In the genomic region with DNA sequence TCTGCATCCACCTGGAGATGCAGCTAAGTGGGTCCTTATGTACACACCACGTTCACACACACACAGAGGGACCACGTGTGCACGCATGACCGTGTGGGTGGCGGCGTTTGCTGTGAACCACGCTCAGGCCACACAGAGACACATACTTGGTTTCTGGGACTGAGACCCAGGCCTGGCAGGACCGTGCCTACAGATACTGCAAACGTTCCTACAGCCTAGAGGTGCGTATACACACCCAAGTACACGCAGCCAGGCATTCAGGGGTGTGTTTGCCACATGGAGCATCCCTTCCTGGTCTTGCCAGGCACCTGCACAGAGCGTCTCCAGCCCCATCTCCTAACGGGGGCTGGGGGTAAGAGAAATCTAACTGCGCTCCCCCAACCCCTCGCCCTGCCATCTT, we compare ENCODE assay signal across 30 cellular contexts.
"Had no signal": no experiment of that assay in that cellular context is flagged by ENCODE, and none has a peak within 500 bp of the region (broad histone marks: within the 10 kb centered on the region; RNA-seq: fewer than 3 reads in every experiment).

No MANE protein-coding gene starts in this region.

- H3K27ac Mint-ChIP-seq: activated CD4-positive, alpha-beta memory T cell treated with anti-CD3 and anti-CD28 coated beads, Interleukin-2, amount 10 ng/mL, durations not matched to agents 7 days and 5 days; activated CD4-positive, alpha-beta T cell treated with anti-CD3 and anti-CD28 coated beads, Interleukin-2, amount 10 ng/mL, durations not matched to agents 7 days and 5 days; activated naive CD4-positive, alpha-beta T cell treated with anti-CD3 and anti-CD28 coated beads, Interleukin-2, amount 50 U/mL, for 24 hours; activated naive CD8-positive, alpha-beta T cell treated with anti-CD3 and anti-CD28 coated beads, Interleukin-2, amount 50 U/mL, for 24 hours; activated T-helper 17 cell treated with anti-CD3 and anti-CD28 coated beads, Interleukin-2, amount 50 U/mL, for 72 hours; mesothelial cell of epicardium; nephron progenitor cell; T-helper 17 cell had no signal

- H3K27me3 Mint-ChIP-seq: activated CD4-positive, alpha-beta memory T cell treated with anti-CD3 and anti-CD28 coated beads, Interleukin-2, amount 10 ng/mL, durations not matched to agents 7 days and 5 days; activated CD4-positive, alpha-beta T cell treated with anti-CD3 and anti-CD28 coated beads, Interleukin-2, amount 10 ng/mL, durations not matched to agents 7 days and 5 days; activated naive CD4-positive, alpha-beta T cell treated with anti-CD3 and anti-CD28 coated beads, Interleukin-2, amount 50 U/mL, for 24 hours; activated naive CD8-positive, alpha-beta T cell treated with anti-CD3 and anti-CD28 coated beads, Interleukin-2, amount 50 U/mL, for 24 hours; activated T-helper 17 cell treated with anti-CD3 and anti-CD28 coated beads, Interleukin-2, amount 50 U/mL, for 72 hours; naive B cell; T-helper 17 cell had no signal

- H3K4me3 Mint-ChIP-seq: activated CD4-positive, alpha-beta memory T cell treated with anti-CD3 and anti-CD28 coated beads, Interleukin-2, amount 10 ng/mL, durations not matched to agents 7 days and 5 days; activated CD4-positive, alpha-beta T cell treated with anti-CD3 and anti-CD28 coated beads, Interleukin-2, amount 10 ng/mL, durations not matched to agents 7 days and 5 days; activated naive CD4-positive, alpha-beta T cell treated with anti-CD3 and anti-CD28 coated beads, Interleukin-2, amount 50 U/mL, for 24 hours; activated naive CD8-positive, alpha-beta T cell treated with anti-CD3 and anti-CD28 coated beads, Interleukin-2, amount 50 U/mL, for 24 hours; activated T-cell treated with anti-CD3 and anti-CD28 coated beads, Interleukin-2, amount 50 U/mL, for 4 hours; activated T-helper 17 cell treated with anti-CD3 and anti-CD28 coated beads, Interleukin-2, amount 50 U/mL, for 72 hours; mesothelial cell of epicardium; naive B cell; nephron progenitor cell; T-helper 17 cell had no signal

- H3K27ac ChIP-seq: breast epithelium, epithelial cell of prostate, gastrocnemius medialis, pancreas, psoas muscle, right atrium auricular region, spleen, tibial nerve, WERI-Rb-1 had no signal

- H3K27me3 ChIP-seq: breast epithelium, gastrocnemius medialis, pancreas, right atrium auricular region, spleen, tibial nerve had no signal

- H3K36me3 Mint-ChIP-seq: activated naive CD4-positive, alpha-beta T cell treated with anti-CD3 and anti-CD28 coated beads, Interleukin-2, amount 50 U/mL, for 24 hours; naive B cell had no signal

- ATAC-seq: activated naive CD8-positive, alpha-beta T cell treated with anti-CD3 and anti-CD28 coated beads, Interleukin-2, amount 50 U/mL, for 24 hours; activated T-cell treated with anti-CD3 and anti-CD28 coated beads, Interleukin-2, amount 50 U/mL, for 4 hours; activated T-helper 17 cell treated with anti-CD3 and anti-CD28 coated beads, Interleukin-2, amount 50 U/mL, for 72 hours; gastrocnemius medialis; left colon; pancreas; T-helper 17 cell had no signal

- H3K4me3 ChIP-seq: breast epithelium, gastrocnemius medialis, pancreas, psoas muscle, right atrium auricular region, spleen, tibial nerve had no signal

- H3K9me3 ChIP-seq: breast epithelium, gastrocnemius medialis, pancreas, psoas muscle, right atrium auricular region, spleen, tibial nerve had no signal

- H3K36me3 ChIP-seq: breast epithelium, gastrocnemius medialis, right atrium auricular region, WERI-Rb-1 had no signal

- DNase-seq: activated CD4-positive, alpha-beta memory T cell treated with anti-CD3 and anti-CD28 coated beads, Interleukin-2, amount 10 ng/mL, durations not matched to agents 7 days and 5 days; activated CD4-positive, alpha-beta T cell treated with anti-CD3 and anti-CD28 coated beads for 1 hour; activated CD4-positive, alpha-beta T cell treated with anti-CD3 and anti-CD28 coated beads, Interleukin-2, amount 10 ng/mL, durations not matched to agents 7 days and 5 days; activated CD8-positive, alpha-beta memory T cell treated with anti-CD3 and anti-CD28 coated beads, Interleukin-2, amount 50 U/mL, for 48 hours; activated gamma-delta T cell treated with Interleukin-2 at 50 U/mL for 16 hours; activated T-cell treated with anti-CD3 and anti-CD28 coated beads, Interleukin-2, amount 50 U/mL, for 4 hours; central memory CD4-positive, alpha-beta T cell; effector CD8-positive, alpha-beta T cell; gastrocnemius medialis; hippocampal formation; left colon; naive B cell; psoas muscle; spleen; stimulated activated naive CD4-positive, alpha-beta T cell treated with Interleukin-2 at 50 U/mL for 16 hours; T-helper 17 cell; T1000 had no signal

- H3K9me3 Mint-ChIP-seq: activated CD4-positive, alpha-beta memory T cell treated with anti-CD3 and anti-CD28 coated beads, Interleukin-2, amount 10 ng/mL, durations not matched to agents 7 days and 5 days; activated CD4-positive, alpha-beta T cell treated with anti-CD3 and anti-CD28 coated beads, Interleukin-2, amount 10 ng/mL, durations not matched to agents 7 days and 5 days; activated naive CD4-positive, alpha-beta T cell treated with anti-CD3 and anti-CD28 coated beads, Interleukin-2, amount 50 U/mL, for 24 hours; activated naive CD8-positive, alpha-beta T cell treated with anti-CD3 and anti-CD28 coated beads, Interleukin-2, amount 50 U/mL, for 24 hours; activated T-cell treated with anti-CD3 and anti-CD28 coated beads, Interleukin-2, amount 50 U/mL, for 4 hours; activated T-helper 17 cell treated with anti-CD3 and anti-CD28 coated beads, Interleukin-2, amount 50 U/mL, for 72 hours; mesothelial cell of epicardium; naive B cell; nephron progenitor cell had no signal

- H3K4me1 ChIP-seq: breast epithelium, gastrocnemius medialis, pancreas, psoas muscle, right atrium auricular region, spleen, tibial nerve had no signal

- H3K4me1 Mint-ChIP-seq: activated CD4-positive, alpha-beta memory T cell treated with anti-CD3 and anti-CD28 coated beads, Interleukin-2, amount 10 ng/mL, durations not matched to agents 7 days and 5 days; activated CD4-positive, alpha-beta T cell treated with anti-CD3 and anti-CD28 coated beads, Interleukin-2, amount 10 ng/mL, durations not matched to agents 7 days and 5 days; activated naive CD4-positive, alpha-beta T cell treated with anti-CD3 and anti-CD28 coated beads, Interleukin-2, amount 50 U/mL, for 24 hours; activated naive CD8-positive, alpha-beta T cell treated with anti-CD3 and anti-CD28 coated beads, Interleukin-2, amount 50 U/mL, for 24 hours; activated T-helper 17 cell treated with anti-CD3 and anti-CD28 coated beads, Interleukin-2, amount 50 U/mL, for 72 hours; mesothelial cell of epicardium had no signal

- FAIRE-seq: endometrium, keratinocyte, pancreas had no signal
